ENCODE assay signal across 16 cellular contexts in genomic region chr3:17752851-17753250, GRCh38. TPM values are rescaled to one million over a fixed set of nuclear protein-coding genes. Genes with fewer than 3 reads are reported as not detected.
A peak's percentile ranks its signal among the peaks of the same experiment; 100 is the strongest.
DNase-seq lines count a peak whose midpoint lies in the region; ATAC-seq, FAIRE-seq and TF ChIP-seq lines count a peak whose summit lies in the region.
"Had no signal": no experiment of that assay in that cellular context is flagged by ENCODE, and none has a peak within 500 bp of the region (broad histone marks: within the 10 kb centered on the region; RNA-seq: fewer than 3 reads in every experiment).

No MANE protein-coding gene starts in this region.

- H3K4me1 ChIP-seq in GM12878 (ENCODE audit: control insufficient read depth, insufficient read depth, low read length) = peaks cover 16% of the 10 kb centered on the region
- peaks cover 0 to 21% (median 6%) of the 10 kb centered on the region in 3 donors for H3K4me1 ChIP-seq in esophagus squamous epithelium
- H3K4me1 ChIP-seq: BE2C had no signal

- no peak overlapping the region for H2AFZ ChIP-seq in GM12878 (ENCODE audit: control insufficient read depth, low read depth, low read length)

- no peak overlapping the region for H3K4me2 ChIP-seq in GM12878 (ENCODE audit: control insufficient read depth, insufficient read depth)

- no peaks in the 10 kb centered on the region for H4K20me1 ChIP-seq in GM12878 (ENCODE audit: control insufficient read depth, insufficient read depth)

- no peaks in the 10 kb centered on the region for H3K36me3 Mint-ChIP-seq in stimulated activated effector memory CD8-positive, alpha-beta T cell treated with anti-CD3 and anti-CD28 coated beads, Interleukin-12 subunit alpha, Interleukin-12 subunit beta, amount 100 ng/mL, for 72 hours
- H3K36me3 Mint-ChIP-seq: CD4-positive, alpha-beta memory T cell had no signal

- TF ChIP-seq POLR2A in GM12891 (IDR thresholded peaks at IDR 0.05; ENCODE audit: low read depth, low read length) (no peak), GM12878 (IDR thresholded peaks at IDR 0.05; ENCODE audit: low read depth, low read length) (no peak), esophagus squamous epithelium (IDR thresholded peaks at IDR 0.05) (no peak)

- SMC1A ChIA-PET in GM12878 (lab: Charles Lee; ENCODE audit: uncharacterized antibody, unreplicated experiment) = interaction anchor here (1.6 kb wide), 1 partner anchor 14 kb away, joined by 3 read pairs; no protein-coding TSS in a partner anchor

- H3K4me3 ChIP-seq in HL-60 (replicated peaks; ENCODE audit: insufficient read depth, low read length) (no peak overlapping the region), GM12878 (no peak overlapping the region), esophagus squamous epithelium (no peak overlapping the region)

- no peak for ATAC-seq in GM12878
- peak; percentile 63 for ATAC-seq in stimulated activated effector memory CD8-positive, alpha-beta T cell treated with anti-CD3 and anti-CD28 coated beads, Interleukin-12 subunit alpha, Interleukin-12 subunit beta, amount 100 ng/mL, for 72 hours
- ATAC-seq: HCT116 had no signal

- no peak for FAIRE-seq in GM12891 (lab: Jason Lieb, UNC)
- FAIRE-seq in GM12878 (lab: Jason Lieb, UNC) = no peak
- no peak for FAIRE-seq in D721Med (lab: Jason Lieb, UNC)
- FAIRE-seq: A204.1, GM18507, H54 had no signal

- no peaks in the 10 kb centered on the region for H3K9me3 ChIP-seq in GM12878 (replicated peaks; ENCODE audit: control insufficient read depth, insufficient read depth, low read length)
- H3K9me3 ChIP-seq in esophagus squamous epithelium = no peaks in the 10 kb centered on the region
- H3K9me3 ChIP-seq: BE2C had no signal

- CTCF ChIA-PET in GM12878 (lab: Yijun Ruan, JAX) = interaction anchor here (0.6 to 1.0 kb wide), 2 partner anchors 8 to 274 kb away, joined by 3 read pairs; no protein-coding TSS in a partner anchor

- peaks cover 15% of the 10 kb centered on the region for H3K4me1 Mint-ChIP-seq in stimulated activated effector memory CD8-positive, alpha-beta T cell treated with anti-CD3 and anti-CD28 coated beads, Interleukin-12 subunit alpha, Interleukin-12 subunit beta, amount 100 ng/mL, for 72 hours

- H3K27me3 ChIP-seq in HL-60 (ENCODE audit: insufficient read depth, poor library complexity, severe bottlenecking) (no peaks in the 10 kb centered on the region), GM12878 (replicated peaks in 1 of 2; ENCODE audit: control insufficient read depth in 2 of 2, insufficient read depth in 2 of 2, low read length in 1 of 2) (no peaks in the 10 kb centered on the region), esophagus squamous epithelium (no peaks in the 10 kb centered on the region)
- H3K27me3 ChIP-seq: BE2C had no signal

- peak overlapping the region; percentile 65 for H3K27ac ChIP-seq in HL-60 (replicated peaks)
- H3K27ac ChIP-seq in GM12878 (ENCODE audit: control insufficient read depth, insufficient read depth) = no peak overlapping the region
- no peak overlapping the region for H3K27ac ChIP-seq in esophagus squamous epithelium
- H3K27ac ChIP-seq: C4-2B had no signal

- no peak overlapping the region for H3K27ac Mint-ChIP-seq in stimulated activated effector memory CD8-positive, alpha-beta T cell treated with anti-CD3 and anti-CD28 coated beads, Interleukin-12 subunit alpha, Interleukin-12 subunit beta, amount 100 ng/mL, for 72 hours
- H3K27ac Mint-ChIP-seq: CD4-positive, alpha-beta memory T cell had no signal

- no peaks in the 10 kb centered on the region for H3K79me2 ChIP-seq in GM12878 (ENCODE audit: control insufficient read depth, insufficient read depth, low read length)

- POLR2A ChIA-PET in GM12878 (lab: Charles Lee) = interaction anchor here (0.6 kb wide), 1 partner anchor 640 kb away, joined by 4 read pairs; no protein-coding TSS in a partner anchor

- TF ChIP-seq EP300 in GM12878 (IDR thresholded peaks at IDR 0.05; ENCODE audit: borderline replicate concordance in 1 of 2, control insufficient read depth in 1 of 2, low read depth in 2 of 2, low read length in 2 of 2) = no peak

- no peak overlapping the region for H3K4me3 Mint-ChIP-seq in stimulated activated effector memory CD8-positive, alpha-beta T cell treated with anti-CD3 and anti-CD28 coated beads, Interleukin-12 subunit alpha, Interleukin-12 subunit beta, amount 100 ng/mL, for 72 hours

- H3K9ac ChIP-seq in GM12878 (ENCODE audit: control insufficient read depth, insufficient read depth, low read length) = no peak overlapping the region

- intact Hi-C loops in GM12878 (cut with micrococcal nuclease; ENCODE audit: unreplicated experiment) (no loop called here), esophagus squamous epithelium (cut with DNase I) (no loop called here)

- TF ChIP-seq CTCF in HL-60 (IDR thresholded peaks at IDR 0.05; ENCODE audit: insufficient read depth, low read length) (no peak), GM12878 (IDR thresholded peaks at IDR 0.05 in 2 of 3, conservative IDR thresholded peaks at IDR 0.05 in 1 of 3; ENCODE audit: control insufficient read depth in 2 of 3, extremely low read depth in 1 of 3, insufficient read depth in 1 of 3, low read depth in 3 of 3, low read length in 3 of 3) (no peak), esophagus squamous epithelium (IDR thresholded peaks at IDR 0.05) (no peak), D721Med (IDR thresholded peaks at IDR 0.05; ENCODE audit: insufficient read depth, missing control alignments) (no peak)

- DNase-seq in GM12891 (ENCODE audit: insufficient read length, low spot score) (no peak), HL-60 (ENCODE audit: low read depth in 1 of 2, low spot score in 1 of 2) (no peak), GM12878 (ENCODE audit: low read depth, low spot score) (no peak), esophagus squamous epithelium (lab: John Stamatoyannopoulos, UW) (no peak), D721Med (ENCODE audit: insufficient read length, low spot score) (no peak), amniotic stem cell (lab: John Stamatoyannopoulos, UW) (no peak)
- DNase-seq in stimulated activated effector memory CD8-positive, alpha-beta T cell treated with anti-CD3 and anti-CD28 coated beads, Interleukin-12 subunit alpha, Interleukin-12 subunit beta, amount 100 ng/mL, for 72 hours (ENCODE audit: low spot score in 2 of 2) = no peak
- DNase-seq: BE2C; CD4-positive, alpha-beta memory T cell; DND-41; GDM1 had no signal

- BruUV-seq in GM12878 (replicated peaks; lab: Mats Ljungman, UMichigan) = no TSS peak

- RAD21 ChIA-PET in GM12878 (lab: Charles Lee; ENCODE audit: unreplicated experiment) = no interaction called here

- in situ Hi-C loops in GM12878 (cut with MboI) = no loop called here

- H3K9me3 Mint-ChIP-seq in stimulated activated effector memory CD8-positive, alpha-beta T cell treated with anti-CD3 and anti-CD28 coated beads, Interleukin-12 subunit alpha, Interleukin-12 subunit beta, amount 100 ng/mL, for 72 hours = no peaks in the 10 kb centered on the region
- H3K9me3 Mint-ChIP-seq: CD4-positive, alpha-beta memory T cell had no signal

- TF ChIP-seq RAD21 in GM12878 (IDR thresholded peaks at IDR 0.05; ENCODE audit: insufficient read depth, low read depth, low read length) = no peak

- no peaks in the 10 kb centered on the region for H3K36me3 ChIP-seq in GM12878 (ENCODE audit: control insufficient read depth in 2 of 2, insufficient read depth in 2 of 2, low read length in 1 of 2)
- H3K36me3 ChIP-seq in esophagus squamous epithelium = no peaks in the 10 kb centered on the region
- H3K36me3 ChIP-seq: BE2C had no signal

TF ChIP-seq in GM12891, 5 proteins besides CTCF, POLR2A, EP300 and RAD21:
- TF ChIP-seq SPI1 (IDR thresholded peaks at IDR 0.05; ENCODE audit: low read depth, low read length) = peak; percentile 21; the same call in 1 of the 2 replicates
- no peak for TF ChIP-seq TAF1 (IDR thresholded peaks at IDR 0.05; ENCODE audit: low read depth, low read length)

TF ChIP-seq in GM12878, 131 proteins besides CTCF, POLR2A, EP300 and RAD21:
- TF ChIP-seq NKRF (conservative IDR thresholded peaks at IDR 0.05) = no peak
- 0 out of 2 replicates have a peak, but pooled peaks have one; percentile 12 for TF ChIP-seq JUNB (IDR thresholded peaks at IDR 0.05)

RNA-seq across cellular contexts. Expression of gene TBC1D5, which starts 10.4 kb away (rescaled TPM):
- 17.4 TPM for polyA plus RNA-seq in GM12891 (2012; ENCODE audit: low read depth, missing spikeins)
- total RNA-seq in GM12878 (2013; cell fraction: nucleolus; rRNA removed) = 210 and 223 TPM in 2 replicates
- 52.6 and 58.6 TPM in 2 replicates for total RNA-seq in GM12878 (2014; rRNA removed)
- total RNA-seq in GM12878 (2014; rRNA removed; fragmentation: Illumina TruSeq; extraction: Trizol) = 61.0 and 62.4 TPM in 2 replicates
- 46.7 and 48.9 TPM in 2 replicates for total RNA-seq in GM12878 (2021)
- 18.8 TPM for polyA plus RNA-seq in GM12878 (2011; ENCODE audit: low read depth)
- 50.0 and 56.7 TPM in 2 replicates for polyA plus RNA-seq in GM12878 (2011; rRNA removed)
- polyA plus RNA-seq in GM12878 (2011; cell fraction: cytosol; rRNA removed) = 36.9 and 37.2 TPM in 2 replicates
- 33.2 and 33.3 TPM in 2 replicates for polyA plus RNA-seq in GM12878 (2011; cell fraction: nucleus; rRNA removed)
- 18.9 and 21.7 TPM in 2 replicates for polyA plus RNA-seq in GM12878 (2012)
- polyA plus RNA-seq in GM12878 (2014; fragmentation: Illumina TruSeq; extraction: Trizol) = 43.7 and 57.6 TPM in 2 replicates
- polyA plus RNA-seq in GM12878 (2014; fragmentation: Nextera tagmentation; extraction: Ambion mirVana) = 1 to 10 TPM; 5.5 to 5.8 TPM
- polyA plus RNA-seq in GM12878 (2014; rRNA removed) = 26.9 and 30.5 TPM in 2 replicates
- polyA plus RNA-seq in GM12878 (2016; fragmentation: Nextera tagmentation; extraction: Ambion mirVana) = 10 to 100 TPM; 40.7 to 43.8 TPM
- polyA minus RNA-seq in GM12878 (2011; rRNA and poly(A)+ RNA removed) = 95.1 and 112 TPM in 2 replicates
- 35.2 and 36.5 TPM in 2 replicates for polyA minus RNA-seq in GM12878 (2011; cell fraction: cytosol; rRNA and poly(A)+ RNA removed)
- 76.8 and 114 TPM in 2 replicates for polyA minus RNA-seq in GM12878 (2011; cell fraction: nucleus; rRNA and poly(A)+ RNA removed)
- 10 to 100 TPM; 32.8 to 56.1 (median 39.9) TPM for total RNA-seq in esophagus squamous epithelium
